Comparison of ENCODE assay signal across 3 cellular contexts in the genomic region with DNA sequence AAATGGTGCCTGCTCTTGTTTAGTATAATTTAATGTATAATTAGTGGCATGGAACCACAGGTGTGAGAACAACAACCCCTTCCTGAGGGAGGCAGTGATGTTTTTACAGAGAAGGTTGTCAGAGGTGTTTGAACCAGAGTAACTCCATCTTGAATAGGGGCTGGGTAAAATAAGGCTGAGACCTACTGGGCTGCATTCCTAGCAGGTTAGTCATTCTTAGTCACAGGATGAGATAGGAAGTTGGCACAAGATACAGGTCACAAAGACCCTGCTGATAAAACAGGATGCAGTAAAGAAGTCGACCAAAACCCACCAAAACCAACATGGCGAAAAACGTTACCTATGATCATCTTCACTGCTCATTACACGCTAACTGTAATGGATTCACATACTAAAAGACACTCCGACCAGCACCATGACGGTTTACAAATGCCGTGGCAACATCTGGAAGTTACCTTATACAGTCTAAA.
TF ChIP-seq lines count a peak whose summit lies in the region.

No MANE protein-coding gene starts in this region.

TF ChIP-seq in SK-N-SH treated with all-trans-retinoic acid at 6 μM for 48 hours, 23 proteins besides CTCF, POLR2A, EP300 and RAD21:
- TF ChIP-seq, protein P1, sequence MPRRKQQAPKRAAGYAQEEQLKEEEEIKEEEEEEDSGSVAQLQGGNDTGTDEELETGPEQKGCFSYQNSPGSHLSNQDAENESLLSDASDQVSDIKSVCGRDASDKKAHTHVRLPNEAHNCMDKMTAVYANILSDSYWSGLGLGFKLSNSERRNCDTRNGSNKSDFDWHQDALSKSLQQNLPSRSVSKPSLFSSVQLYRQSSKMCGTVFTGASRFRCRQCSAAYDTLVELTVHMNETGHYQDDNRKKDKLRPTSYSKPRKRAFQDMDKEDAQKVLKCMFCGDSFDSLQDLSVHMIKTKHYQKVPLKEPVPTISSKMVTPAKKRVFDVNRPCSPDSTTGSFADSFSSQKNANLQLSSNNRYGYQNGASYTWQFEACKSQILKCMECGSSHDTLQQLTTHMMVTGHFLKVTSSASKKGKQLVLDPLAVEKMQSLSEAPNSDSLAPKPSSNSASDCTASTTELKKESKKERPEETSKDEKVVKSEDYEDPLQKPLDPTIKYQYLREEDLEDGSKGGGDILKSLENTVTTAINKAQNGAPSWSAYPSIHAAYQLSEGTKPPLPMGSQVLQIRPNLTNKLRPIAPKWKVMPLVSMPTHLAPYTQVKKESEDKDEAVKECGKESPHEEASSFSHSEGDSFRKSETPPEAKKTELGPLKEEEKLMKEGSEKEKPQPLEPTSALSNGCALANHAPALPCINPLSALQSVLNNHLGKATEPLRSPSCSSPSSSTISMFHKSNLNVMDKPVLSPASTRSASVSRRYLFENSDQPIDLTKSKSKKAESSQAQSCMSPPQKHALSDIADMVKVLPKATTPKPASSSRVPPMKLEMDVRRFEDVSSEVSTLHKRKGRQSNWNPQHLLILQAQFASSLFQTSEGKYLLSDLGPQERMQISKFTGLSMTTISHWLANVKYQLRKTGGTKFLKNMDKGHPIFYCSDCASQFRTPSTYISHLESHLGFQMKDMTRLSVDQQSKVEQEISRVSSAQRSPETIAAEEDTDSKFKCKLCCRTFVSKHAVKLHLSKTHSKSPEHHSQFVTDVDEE (CRISPR knock-in tag; IDR thresholded peaks at IDR 0.05), result no peak
- TF ChIP-seq, protein P2, sequence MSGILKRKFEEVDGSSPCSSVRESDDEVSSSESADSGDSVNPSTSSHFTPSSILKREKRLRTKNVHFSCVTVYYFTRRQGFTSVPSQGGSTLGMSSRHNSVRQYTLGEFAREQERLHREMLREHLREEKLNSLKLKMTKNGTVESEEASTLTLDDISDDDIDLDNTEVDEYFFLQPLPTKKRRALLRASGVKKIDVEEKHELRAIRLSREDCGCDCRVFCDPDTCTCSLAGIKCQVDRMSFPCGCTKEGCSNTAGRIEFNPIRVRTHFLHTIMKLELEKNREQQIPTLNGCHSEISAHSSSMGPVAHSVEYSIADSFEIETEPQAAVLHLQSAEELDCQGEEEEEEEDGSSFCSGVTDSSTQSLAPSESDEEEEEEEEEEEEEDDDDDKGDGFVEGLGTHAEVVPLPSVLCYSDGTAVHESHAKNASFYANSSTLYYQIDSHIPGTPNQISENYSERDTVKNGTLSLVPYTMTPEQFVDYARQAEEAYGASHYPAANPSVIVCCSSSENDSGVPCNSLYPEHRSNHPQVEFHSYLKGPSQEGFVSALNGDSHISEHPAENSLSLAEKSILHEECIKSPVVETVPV (CRISPR knock-in tag; IDR thresholded peaks at IDR 0.05), result no peak
- TF ChIP-seq TCF4 (CRISPR knock-in tag; IDR thresholded peaks at IDR 0.05; ENCODE audit: borderline replicate concordance), result no peak
- peak; percentile 63; the same call in 1 of the 2 replicates for TF ChIP-seq SNAI2 (CRISPR knock-in tag; IDR thresholded peaks at IDR 0.05)
- no peak for TF ChIP-seq TOX (CRISPR knock-in tag; IDR thresholded peaks at IDR 0.05; ENCODE audit: borderline replicate concordance)
- no peak for TF ChIP-seq RARB (CRISPR knock-in tag; IDR thresholded peaks at IDR 0.05)
- TF ChIP-seq ZC3H10 (CRISPR knock-in tag; IDR thresholded peaks at IDR 0.05), result no peak
- TF ChIP-seq ZNF8 (CRISPR knock-in tag; IDR thresholded peaks at IDR 0.05), result no peak
- TF ChIP-seq ESRRG (CRISPR knock-in tag; IDR thresholded peaks at IDR 0.05), result no peak
- TF ChIP-seq, protein P3, sequence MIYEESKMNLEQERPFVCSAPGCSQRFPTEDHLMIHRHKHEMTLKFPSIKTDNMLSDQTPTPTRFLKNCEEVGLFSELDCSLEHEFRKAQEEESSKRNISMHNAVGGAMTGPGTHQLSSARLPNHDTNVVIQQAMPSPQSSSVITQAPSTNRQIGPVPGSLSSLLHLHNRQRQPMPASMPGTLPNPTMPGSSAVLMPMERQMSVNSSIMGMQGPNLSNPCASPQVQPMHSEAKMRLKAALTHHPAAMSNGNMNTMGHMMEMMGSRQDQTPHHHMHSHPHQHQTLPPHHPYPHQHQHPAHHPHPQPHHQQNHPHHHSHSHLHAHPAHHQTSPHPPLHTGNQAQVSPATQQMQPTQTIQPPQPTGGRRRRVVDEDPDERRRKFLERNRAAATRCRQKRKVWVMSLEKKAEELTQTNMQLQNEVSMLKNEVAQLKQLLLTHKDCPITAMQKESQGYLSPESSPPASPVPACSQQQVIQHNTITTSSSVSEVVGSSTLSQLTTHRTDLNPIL (CRISPR knock-in tag; IDR thresholded peaks at IDR 0.05; ENCODE audit: low read depth), result no peak
- TF ChIP-seq ISL1 (CRISPR knock-in tag; IDR thresholded peaks at IDR 0.05), result peak; percentile 36; the same call in 1 of the 2 replicates
- TF ChIP-seq CSDC2 (CRISPR knock-in tag; IDR thresholded peaks at IDR 0.05), result peak; percentile 37; the same call in 1 of the 2 replicates
TF ChIP-seq in SK-N-SH treated with all-trans-retinoic acid at 6 μM for 48 hours: peak in this region for 3.

TF ChIP-seq in SK-N-SH, 30 proteins besides CTCF, POLR2A, EP300 and RAD21:
- no peak for TF ChIP-seq MXI1 (IDR thresholded peaks at IDR 0.05; ENCODE audit: low read depth, low read length)
- TF ChIP-seq, protein P4, sequence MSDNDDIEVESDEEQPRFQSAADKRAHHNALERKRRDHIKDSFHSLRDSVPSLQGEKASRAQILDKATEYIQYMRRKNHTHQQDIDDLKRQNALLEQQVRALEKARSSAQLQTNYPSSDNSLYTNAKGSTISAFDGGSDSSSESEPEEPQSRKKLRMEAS (IDR thresholded peaks at IDR 0.05; ENCODE audit: low read depth), result no peak
- TF ChIP-seq NRF1 (IDR thresholded peaks at IDR 0.05; ENCODE audit: low read depth, low read length), result no peak
- TF ChIP-seq RXRA (IDR thresholded peaks at IDR 0.05; ENCODE audit: borderline replicate concordance, low read depth), result no peak
- TF ChIP-seq, protein P5, sequence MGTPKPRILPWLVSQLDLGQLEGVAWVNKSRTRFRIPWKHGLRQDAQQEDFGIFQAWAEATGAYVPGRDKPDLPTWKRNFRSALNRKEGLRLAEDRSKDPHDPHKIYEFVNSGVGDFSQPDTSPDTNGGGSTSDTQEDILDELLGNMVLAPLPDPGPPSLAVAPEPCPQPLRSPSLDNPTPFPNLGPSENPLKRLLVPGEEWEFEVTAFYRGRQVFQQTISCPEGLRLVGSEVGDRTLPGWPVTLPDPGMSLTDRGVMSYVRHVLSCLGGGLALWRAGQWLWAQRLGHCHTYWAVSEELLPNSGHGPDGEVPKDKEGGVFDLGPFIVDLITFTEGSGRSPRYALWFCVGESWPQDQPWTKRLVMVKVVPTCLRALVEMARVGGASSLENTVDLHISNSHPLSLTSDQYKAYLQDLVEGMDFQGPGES (IDR thresholded peaks at IDR 0.05; ENCODE audit: low read depth, low read length), result no peak
- TF ChIP-seq, protein P6, sequence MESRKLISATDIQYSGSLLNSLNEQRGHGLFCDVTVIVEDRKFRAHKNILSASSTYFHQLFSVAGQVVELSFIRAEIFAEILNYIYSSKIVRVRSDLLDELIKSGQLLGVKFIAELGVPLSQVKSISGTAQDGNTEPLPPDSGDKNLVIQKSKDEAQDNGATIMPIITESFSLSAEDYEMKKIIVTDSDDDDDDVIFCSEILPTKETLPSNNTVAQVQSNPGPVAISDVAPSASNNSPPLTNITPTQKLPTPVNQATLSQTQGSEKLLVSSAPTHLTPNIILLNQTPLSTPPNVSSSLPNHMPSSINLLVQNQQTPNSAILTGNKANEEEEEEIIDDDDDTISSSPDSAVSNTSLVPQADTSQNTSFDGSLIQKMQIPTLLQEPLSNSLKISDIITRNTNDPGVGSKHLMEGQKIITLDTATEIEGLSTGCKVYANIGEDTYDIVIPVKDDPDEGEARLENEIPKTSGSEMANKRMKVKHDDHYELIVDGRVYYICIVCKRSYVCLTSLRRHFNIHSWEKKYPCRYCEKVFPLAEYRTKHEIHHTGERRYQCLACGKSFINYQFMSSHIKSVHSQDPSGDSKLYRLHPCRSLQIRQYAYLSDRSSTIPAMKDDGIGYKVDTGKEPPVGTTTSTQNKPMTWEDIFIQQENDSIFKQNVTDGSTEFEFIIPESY (IDR thresholded peaks at IDR 0.05; ENCODE audit: borderline replicate concordance, low read depth), result no peak
- no peak for TF ChIP-seq POLR2AphosphoS5 (IDR thresholded peaks at IDR 0.05; ENCODE audit: low read depth, low read length)

TF ChIP-seq in K562, 482 proteins besides CTCF, POLR2A, EP300 and RAD21 (continues in another document):
- TF ChIP-seq, protein P7, sequence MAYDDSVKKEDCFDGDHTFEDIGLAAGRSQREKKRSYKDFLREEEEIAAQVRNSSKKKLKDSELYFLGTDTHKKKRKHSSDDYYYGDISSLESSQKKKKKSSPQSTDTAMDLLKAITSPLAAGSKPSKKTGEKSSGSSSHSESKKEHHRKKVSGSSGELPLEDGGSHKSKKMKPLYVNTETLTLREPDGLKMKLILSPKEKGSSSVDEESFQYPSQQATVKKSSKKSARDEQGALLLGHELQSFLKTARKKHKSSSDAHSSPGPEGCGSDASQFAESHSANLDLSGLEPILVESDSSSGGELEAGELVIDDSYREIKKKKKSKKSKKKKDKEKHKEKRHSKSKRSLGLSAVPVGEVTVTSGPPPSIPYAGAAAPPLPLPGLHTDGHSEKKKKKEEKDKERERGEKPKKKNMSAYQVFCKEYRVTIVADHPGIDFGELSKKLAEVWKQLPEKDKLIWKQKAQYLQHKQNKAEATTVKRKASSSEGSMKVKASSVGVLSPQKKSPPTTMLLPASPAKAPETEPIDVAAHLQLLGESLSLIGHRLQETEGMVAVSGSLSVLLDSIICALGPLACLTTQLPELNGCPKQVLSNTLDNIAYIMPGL (CRISPR knock-in tag; IDR thresholded peaks at IDR 0.05), result no peak
- no peak for TF ChIP-seq COPS2 (conservative IDR thresholded peaks at IDR 0.05)
- TF ChIP-seq ZNF140 (CRISPR knock-in tag; IDR thresholded peaks at IDR 0.05), result peak; percentile 63; the same call in 1 of the 2 replicates
- no peak for TF ChIP-seq FIP1L1 (IDR thresholded peaks at IDR 0.05; ENCODE audit: low read depth, low read length, poor library complexity, severe bottlenecking)
- TF ChIP-seq, protein P8, sequence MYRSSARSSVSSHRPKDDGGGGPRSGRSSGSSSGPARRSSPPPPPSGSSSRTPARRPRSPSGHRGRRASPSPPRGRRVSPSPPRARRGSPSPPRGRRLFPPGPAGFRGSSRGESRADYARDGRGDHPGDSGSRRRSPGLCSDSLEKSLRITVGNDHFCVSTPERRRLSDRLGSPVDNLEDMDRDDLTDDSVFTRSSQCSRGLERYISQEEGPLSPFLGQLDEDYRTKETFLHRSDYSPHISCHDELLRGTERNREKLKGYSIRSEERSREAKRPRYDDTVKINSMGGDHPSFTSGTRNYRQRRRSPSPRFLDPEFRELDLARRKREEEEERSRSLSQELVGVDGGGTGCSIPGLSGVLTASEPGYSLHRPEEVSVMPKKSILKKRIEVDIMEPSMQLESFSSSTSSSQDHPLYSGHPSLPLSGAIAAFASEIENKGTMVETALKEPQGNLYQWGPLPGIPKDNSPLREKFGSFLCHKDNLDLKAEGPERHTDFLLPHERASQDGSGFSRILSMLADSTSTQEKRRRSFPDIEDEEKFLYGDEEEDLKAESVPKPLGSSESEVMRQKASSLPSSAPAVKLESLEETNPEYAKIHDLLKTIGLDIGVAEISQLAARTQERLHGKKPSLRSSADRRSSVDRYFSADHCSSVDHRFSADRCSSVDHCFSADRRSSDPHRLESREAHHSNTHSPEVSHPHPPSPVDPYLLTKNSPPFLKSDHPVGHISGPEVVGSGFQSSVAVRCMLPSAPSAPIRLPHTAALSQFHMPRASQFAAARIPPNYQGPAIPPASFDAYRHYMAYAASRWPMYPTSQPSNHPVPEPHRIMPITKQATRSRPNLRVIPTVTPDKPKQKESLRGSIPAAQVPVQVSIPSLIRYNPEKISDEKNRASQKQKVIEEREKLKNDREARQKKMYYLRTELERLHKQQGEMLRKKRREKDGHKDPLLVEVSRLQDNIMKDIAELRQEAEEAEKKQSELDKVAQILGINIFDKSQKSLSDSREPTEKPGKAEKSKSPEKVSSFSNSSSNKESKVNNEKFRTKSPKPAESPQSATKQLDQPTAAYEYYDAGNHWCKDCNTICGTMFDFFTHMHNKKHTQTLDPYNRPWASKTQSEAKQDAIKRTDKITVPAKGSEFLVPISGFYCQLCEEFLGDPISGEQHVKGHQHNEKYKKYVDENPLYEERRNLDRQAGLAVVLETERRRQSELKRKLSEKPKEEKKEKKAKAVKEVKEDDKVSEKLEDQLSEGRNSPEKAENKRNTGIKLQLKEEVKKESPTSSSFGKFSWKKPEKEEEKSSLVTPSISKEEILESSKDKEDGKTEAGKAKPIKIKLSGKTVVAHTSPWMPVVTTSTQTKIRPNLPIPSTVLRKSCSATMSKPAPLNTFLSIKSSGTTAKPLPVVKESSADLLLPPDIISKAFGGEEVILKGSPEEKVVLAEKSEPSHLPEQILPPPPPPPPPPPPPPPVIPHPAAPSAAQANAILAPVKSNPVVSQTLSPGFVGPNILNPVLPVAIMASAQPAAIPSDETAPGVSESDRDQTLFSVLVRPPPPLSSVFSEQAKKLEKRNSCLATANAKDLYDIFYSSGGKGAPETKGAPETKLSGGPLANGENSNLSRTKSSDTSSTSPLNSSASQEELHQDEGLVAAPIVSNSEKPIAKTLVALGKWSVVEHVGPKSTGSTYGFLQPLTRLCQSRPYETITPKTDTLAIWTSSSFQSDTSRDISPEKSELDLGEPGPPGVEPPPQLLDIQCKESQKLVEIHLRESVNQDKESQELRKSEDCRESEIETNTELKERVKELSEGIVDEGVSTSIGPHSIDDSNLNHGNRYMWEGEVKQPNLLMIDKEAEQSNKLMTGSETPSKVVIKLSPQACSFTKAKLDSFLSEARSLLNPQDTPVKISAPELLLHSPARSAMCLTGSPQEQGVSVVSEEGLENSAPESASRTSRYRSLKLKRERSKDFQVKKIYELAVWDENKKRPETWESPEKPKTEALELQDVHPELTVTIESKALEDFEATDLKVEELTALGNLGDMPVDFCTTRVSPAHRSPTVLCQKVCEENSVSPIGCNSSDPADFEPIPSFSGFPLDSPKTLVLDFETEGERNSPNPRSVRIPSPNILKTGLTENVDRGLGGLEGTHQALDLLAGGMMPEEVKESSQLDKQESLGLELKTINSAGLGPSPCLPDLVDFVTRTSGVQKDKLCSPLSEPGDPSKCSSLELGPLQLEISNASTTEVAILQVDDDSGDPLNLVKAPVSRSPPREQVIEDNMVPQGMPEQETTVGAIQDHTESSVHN (IDR thresholded peaks at IDR 0.05; ENCODE audit: borderline replicate concordance in 1 of 2, low read depth in 1 of 2), result no peak
- no peak for TF ChIP-seq RBBP5 (IDR thresholded peaks at IDR 0.05; ENCODE audit: borderline replicate concordance, insufficient read depth, low read length, poor library complexity, severe bottlenecking)
- no peak for TF ChIP-seq GABPB1 (CRISPR knock-in tag; IDR thresholded peaks at IDR 0.05)
- TF ChIP-seq KLF6 (CRISPR knock-in tag; IDR thresholded peaks at IDR 0.05; ENCODE audit: borderline replicate concordance), result peak; percentile 98
- peak; percentile 96 for TF ChIP-seq E2F3 (CRISPR knock-in tag; IDR thresholded peaks at IDR 0.05)
- TF ChIP-seq NUFIP1 (IDR thresholded peaks at IDR 0.05; ENCODE audit: partially characterized antibody), result no peak
- TF ChIP-seq HCFC1 (IDR thresholded peaks at IDR 0.05; ENCODE audit: low read depth, low read length), result no peak
- peak; percentile 63 for TF ChIP-seq ZKSCAN3 (CRISPR knock-in tag; IDR thresholded peaks at IDR 0.05)
- peak; percentile 63 for TF ChIP-seq GTF2E2 (tag; IDR thresholded peaks at IDR 0.05)
- TF ChIP-seq SRSF7 (optimal IDR thresholded peaks at IDR 0.05; ENCODE audit: low read depth, low read length), result no peak
- TF ChIP-seq CXXC5 (CRISPR knock-in tag; IDR thresholded peaks at IDR 0.05), result peak; percentile 89
- no peak for TF ChIP-seq U2AF2 (optimal IDR thresholded peaks at IDR 0.05; ENCODE audit: low read depth, low read length)
- TF ChIP-seq XRCC5 (IDR thresholded peaks at IDR 0.05; ENCODE audit: low read depth, low read length), result no peak
- TF ChIP-seq, protein P9, sequence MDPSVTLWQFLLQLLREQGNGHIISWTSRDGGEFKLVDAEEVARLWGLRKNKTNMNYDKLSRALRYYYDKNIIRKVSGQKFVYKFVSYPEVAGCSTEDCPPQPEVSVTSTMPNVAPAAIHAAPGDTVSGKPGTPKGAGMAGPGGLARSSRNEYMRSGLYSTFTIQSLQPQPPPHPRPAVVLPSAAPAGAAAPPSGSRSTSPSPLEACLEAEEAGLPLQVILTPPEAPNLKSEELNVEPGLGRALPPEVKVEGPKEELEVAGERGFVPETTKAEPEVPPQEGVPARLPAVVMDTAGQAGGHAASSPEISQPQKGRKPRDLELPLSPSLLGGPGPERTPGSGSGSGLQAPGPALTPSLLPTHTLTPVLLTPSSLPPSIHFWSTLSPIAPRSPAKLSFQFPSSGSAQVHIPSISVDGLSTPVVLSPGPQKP (CRISPR knock-in tag; IDR thresholded peaks at IDR 0.05), result no peak
- TF ChIP-seq ZKSCAN1 (IDR thresholded peaks at IDR 0.05; ENCODE audit: low read depth, low read length), result no peak
